Comparison of ENCODE assay signal across 17 cellular contexts in the genomic region with DNA sequence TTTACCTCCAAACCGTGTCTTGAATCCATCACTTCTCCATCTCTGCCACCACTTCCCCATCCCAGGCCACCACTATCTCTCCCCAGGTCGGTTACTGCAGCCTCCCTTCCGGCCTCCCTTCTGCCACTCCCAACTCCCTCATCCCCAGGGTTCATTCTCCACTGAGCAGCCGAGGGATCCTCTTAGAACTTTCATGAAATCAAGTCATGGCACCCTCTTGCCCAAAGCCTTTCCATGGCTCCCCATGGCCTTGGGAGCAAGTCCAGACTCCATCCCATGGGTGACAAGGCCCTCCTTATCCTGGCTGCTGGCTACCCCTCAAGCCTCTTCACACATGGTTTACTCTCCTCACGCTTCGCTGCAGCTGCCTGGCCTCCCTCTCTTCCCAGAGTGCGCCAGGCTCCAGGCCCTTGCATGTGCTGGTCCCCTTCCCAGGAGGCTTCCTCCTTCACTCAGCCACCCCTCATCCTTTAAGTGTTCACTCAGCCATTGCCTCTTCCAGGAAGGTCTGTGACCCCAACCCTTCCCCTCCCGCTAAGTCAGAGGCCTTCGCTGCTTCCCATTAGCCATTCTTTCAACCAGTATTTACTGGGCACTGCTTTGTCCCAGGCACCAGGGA.
"Had no signal": no experiment of that assay in that cellular context is flagged by ENCODE, and none has a peak within 500 bp of the region (broad histone marks: within the 10 kb centered on the region; RNA-seq: fewer than 3 reads in every experiment).

No MANE protein-coding gene starts in this region.

- H3K4me1 ChIP-seq: body of pancreas, prostate gland, right lobe of liver, upper lobe of right lung had no signal

- H3K36me3 ChIP-seq: prostate gland, right lobe of liver, upper lobe of right lung had no signal

- DNase-seq: activated CD4-positive, alpha-beta T cell treated with anti-CD3 and anti-CD28 coated beads, Interleukin-2, amount 50 U/mL, for 48 hours; activated CD8-positive, alpha-beta memory T cell treated with anti-CD3 and anti-CD28 coated beads, Interleukin-2, amount 10 ng/mL, durations not matched to agents 7 days and 5 days; activated effector memory CD4-positive, alpha-beta T cell treated with Interleukin-2 at 50 U/mL for 16 hours; activated T-cell treated with anti-CD3 and anti-CD28 coated beads, Interleukin-2, amount 50 U/mL, for 24 hours; body of pancreas; effector memory CD8-positive, alpha-beta T cell; immature natural killer cell; mammary epithelial cell; natural killer cell; right lobe of liver; stimulated activated naive B cell treated with anti-CD40 and anti-IgM and Interleukin-4, amounts not matched to agents 10 μg/mL and 1 μg/mL and 100 μg/mL, for 72 hours; T-helper 17 cell; upper lobe of right lung had no signal

- ATAC-seq: activated CD4-positive, CD25-positive, alpha-beta regulatory T cell treated with anti-CD3 and anti-CD28 coated beads, Interleukin-2, amount 50 U/mL, for 24 hours; activated CD8-positive, alpha-beta memory T cell treated with anti-CD3 and anti-CD28 coated beads, Interleukin-2, amount 10 ng/mL, durations not matched to agents 7 days and 5 days; body of pancreas; effector memory CD8-positive, alpha-beta T cell; left lobe of liver; natural killer cell; right lobe of liver; stimulated activated naive B cell treated with anti-CD40 and anti-IgM and Interleukin-4, amounts not matched to agents 10 μg/mL and 1 μg/mL and 100 μg/mL, for 72 hours; T-helper 17 cell; upper lobe of right lung had no signal

- H3K27ac ChIP-seq: body of pancreas, epithelial cell of prostate, prostate gland, right lobe of liver, upper lobe of right lung had no signal

- H3K27me3 ChIP-seq: body of pancreas, right lobe of liver had no signal

- H3K4me3 ChIP-seq: body of pancreas, prostate gland, right lobe of liver, upper lobe of right lung had no signal

- H3K9me3 ChIP-seq: body of pancreas, prostate gland, right lobe of liver, upper lobe of right lung had no signal
